17 cellular contexts compared by ENCODE assay signal in genomic region chr15:63764124-63764827, GRCh38.
A peak's percentile ranks its signal among the peaks of the same experiment; 100 is the strongest.
DNase-seq lines count a peak whose midpoint lies in the region; ATAC-seq, FAIRE-seq and TF ChIP-seq lines count a peak whose summit lies in the region.
"Had no signal": no experiment of that assay in that cellular context is flagged by ENCODE, and none has a peak within 500 bp of the region (broad histone marks: within the 10 kb centered on the region; RNA-seq: fewer than 3 reads in every experiment).

No MANE protein-coding gene starts in this region.

- DNase-seq in CD4-positive, CD25-positive, alpha-beta regulatory T cell, result no peak
- DNase-seq in HFFc6 (no peak), K562 (ENCODE audit: extremely low read depth in 1 of 4, low spot score in 3 of 4) (no peak), mesothelial cell of epicardium (ENCODE audit: low spot score in 2 of 2, unreplicated experiment in 2 of 2) (no peak), NCI-H1105 (lab: John Stamatoyannopoulos, UW) (no peak), left lobe of liver (ENCODE audit: low spot score) (no peak), NOMO-1 (lab: John Stamatoyannopoulos, UW; ENCODE audit: unreplicated experiment in 2 of 2) (no peak)
- DNase-seq: activated T-cell treated with anti-CD3 and anti-CD28 coated beads, Interleukin-2, amount 50 U/mL, for 72 hours; DND-41; lower lobe of right lung; NCI-H187 treated with DMSO at 0.1 percent for 48 hours; stimulated activated CD4-positive, alpha-beta T cell treated with anti-CD3 and anti-CD28 coated beads, Interleukin-2, amount 100 ng/mL, for 24 hours had no signal

- no peak overlapping the region for H3K27ac ChIP-seq in CD4-positive, CD25-positive, alpha-beta regulatory T cell (ENCODE audit: insufficient read depth, low read length, poor library complexity, severe bottlenecking)
- H3K27ac ChIP-seq in K562 (ENCODE audit: extremely low read depth, low read depth, low read length), result no peak overlapping the region; the same call in 2 of the 3 replicates
- H3K27ac ChIP-seq: lower lobe of right lung, VCaP had no signal

- peaks cover 36 to 69% (median 53%) of the 10 kb centered on the region in 4 donors for H3K4me1 Mint-ChIP-seq in CD4-positive, CD25-positive, alpha-beta regulatory T cell
- peaks cover 32% of the 10 kb centered on the region for H3K4me1 Mint-ChIP-seq in HFFc6 (ENCODE audit: low read depth)
- H3K4me1 Mint-ChIP-seq in mesothelial cell of epicardium, result peaks cover 21% of the 10 kb centered on the region

- TF ChIP-seq POLR2A in K562 (conservative IDR thresholded peaks at IDR 0.05), result no peak

- peaks cover 22% of the 10 kb centered on the region for H3K36me3 ChIP-seq in CD4-positive, CD25-positive, alpha-beta regulatory T cell (ENCODE audit: control insufficient read depth, insufficient read depth, low read length)
- H3K36me3 ChIP-seq in K562 (ENCODE audit: control insufficient read depth, insufficient read depth, low read length), result peaks cover 23% of the 10 kb centered on the region; the same call in 2 of the 3 replicates

- 83% methylated on average over 7 of the region's 7 CpGs for WGBS in K562 (ENCODE audit: insufficient coverage, low coverage, missing lambda C conversion rate)

- peaks cover 96% of the 10 kb centered on the region for H3K79me2 ChIP-seq in K562 (ENCODE audit: control insufficient read depth, insufficient read depth, low read length)

- POLR2A ChIA-PET in K562 (lab: Yijun Ruan, JAX), result interaction anchor here (0.8 to 1.5 kb wide), 5 partner anchors 9 to 125 kb away, joined by 3 to 5 read pairs (median 3); no protein-coding TSS in a partner anchor

- peaks cover 13% of the 10 kb centered on the region for H4K20me1 ChIP-seq in K562 (replicated peaks; ENCODE audit: control insufficient read depth, insufficient read depth, low read length)

- H3K36me3 Mint-ChIP-seq in CD4-positive, CD25-positive, alpha-beta regulatory T cell, result peaks cover 22% of the 10 kb centered on the region
- H3K36me3 Mint-ChIP-seq in HFFc6 (ENCODE audit: low read depth), result peaks cover 6% of the 10 kb centered on the region
- H3K36me3 Mint-ChIP-seq in mesothelial cell of epicardium, result peaks cover 12% of the 10 kb centered on the region

- TF ChIP-seq RAD21 in K562 (CRISPR knock-in tag; conservative IDR thresholded peaks at IDR 0.05 in 1 of 2, IDR thresholded peaks at IDR 0.05 in 1 of 2), result no peak

- H3K9me1 ChIP-seq in K562 (ENCODE audit: control insufficient read depth, insufficient read depth, low read length), result no peaks in the 10 kb centered on the region

- no peaks in the 10 kb centered on the region for H3K27me3 Mint-ChIP-seq in CD4-positive, CD25-positive, alpha-beta regulatory T cell
- H3K27me3 Mint-ChIP-seq in HFFc6 (ENCODE audit: insufficient read depth) (no peaks in the 10 kb centered on the region; the same call in 1 of the 2 replicates), mesothelial cell of epicardium (ENCODE audit: low read depth) (no peaks in the 10 kb centered on the region)
- H3K27me3 Mint-ChIP-seq: progenitor cell of endocrine pancreas; stimulated activated memory B cell treated with anti-CD40 and anti-IgM and Interleukin-4, amounts not matched to agents 10 μg/mL and 1 μg/mL and 100 μg/mL, for 72 hours had no signal

- H2AFZ ChIP-seq in K562 (ENCODE audit: low read depth, low read length), result no peak overlapping the region

- no TSS peak for BruUV-seq in K562 (replicated peaks; lab: Mats Ljungman, UMichigan)

- H3K27me3 ChIP-seq in CD4-positive, CD25-positive, alpha-beta regulatory T cell (ENCODE audit: control insufficient read depth, insufficient read depth, low read length), result no peaks in the 10 kb centered on the region
- H3K27me3 ChIP-seq in K562 (ENCODE audit: control insufficient read depth in 2 of 2, insufficient read depth in 2 of 2, low read length in 2 of 2), result no peaks in the 10 kb centered on the region

- peak overlapping the region; percentile 27 for H3K4me3 ChIP-seq in CD4-positive, CD25-positive, alpha-beta regulatory T cell (ENCODE audit: low read depth, low read length)
- H3K4me3 ChIP-seq in K562, result no peak overlapping the region
- H3K4me3 ChIP-seq: lower lobe of right lung had no signal

- intact Hi-C loops in K562 (cut with micrococcal nuclease), result no loop called here

- H3K4me3 Mint-ChIP-seq in CD4-positive, CD25-positive, alpha-beta regulatory T cell, result peak overlapping the region in 2 of 4 donors; percentile 20 to 26
- H3K4me3 Mint-ChIP-seq in HFFc6 (no peak overlapping the region), mesothelial cell of epicardium (no peak overlapping the region)
- H3K4me3 Mint-ChIP-seq: activated T-cell treated with anti-CD3 and anti-CD28 coated beads, Interleukin-2, amount 50 U/mL, for 72 hours; stimulated activated memory B cell treated with anti-CD40 and anti-IgM and Interleukin-4, amounts not matched to agents 10 μg/mL and 1 μg/mL and 100 μg/mL, for 72 hours had no signal

- in situ Hi-C loops in K562 (cut with MboI), result no loop called here

- H3K9me3 ChIP-seq in CD4-positive, CD25-positive, alpha-beta regulatory T cell (ENCODE audit: control insufficient read depth in 2 of 2, low read length in 2 of 2), result no peaks in the 10 kb centered on the region
- H3K9me3 ChIP-seq in K562 (replicated peaks; ENCODE audit: control insufficient read depth, insufficient read depth, low read depth, low read length), result no peaks in the 10 kb centered on the region
- H3K9me3 ChIP-seq: lower lobe of right lung had no signal

- CTCF ChIA-PET in K562 (lab: Yijun Ruan, JAX; ENCODE audit: low intra/inter-chr PET ratio), result no interaction called here

- H3K4me2 ChIP-seq in K562 (ENCODE audit: insufficient read depth, low read length), result no peak overlapping the region

- ATAC-seq in CD4-positive, CD25-positive, alpha-beta regulatory T cell (ENCODE audit: low read depth in 2 of 2), result no peak
- peak; percentile 25; the same call in 2 of the 3 replicates for ATAC-seq in K562
- ATAC-seq in HG02571 (IDR thresholded peaks at IDR 0.05; ENCODE audit: unreplicated experiment), result no peak
- ATAC-seq in left lobe of liver, result no peak
- ATAC-seq: SK-N-SH treated with all-trans-retinoic acid at 6 μM for 48 hours had no signal

- H3K27ac Mint-ChIP-seq in CD4-positive, CD25-positive, alpha-beta regulatory T cell, result peak overlapping the region; percentile 24 to 75 (median 48)
- H3K27ac Mint-ChIP-seq in HFFc6 (peak overlapping the region; percentile 31; the same call in 1 of the 2 replicates), mesothelial cell of epicardium (peak overlapping the region; percentile 9)
- H3K27ac Mint-ChIP-seq: progenitor cell of endocrine pancreas had no signal

- no peak overlapping the region for H3K9ac ChIP-seq in K562 (ENCODE audit: insufficient read depth in 1 of 2, low read depth in 2 of 2, low read length in 2 of 2)

- H3K4me1 ChIP-seq in CD4-positive, CD25-positive, alpha-beta regulatory T cell (ENCODE audit: control insufficient read depth, insufficient read depth, low read length, poor library complexity, severe bottlenecking), result peaks cover 25% of the 10 kb centered on the region
- peaks cover 0 to 14% of the 10 kb centered on the region in 2 experiments; a peak in 2 of 5 replicates for H3K4me1 ChIP-seq in K562 (replicated peaks in 1 of 2; ENCODE audit: control insufficient read depth in 2 of 2, insufficient read depth in 2 of 2, low read length in 2 of 2)

- no peak for TF ChIP-seq EP300 in K562 (IDR thresholded peaks at IDR 0.05; ENCODE audit: low read length)

- FAIRE-seq in K562 (lab: Jason Lieb, UNC), result no peak

- H3K9me3 Mint-ChIP-seq in CD4-positive, CD25-positive, alpha-beta regulatory T cell, result peaks cover 0 to 2% (median 0%) of the 10 kb centered on the region in 7 donors
- H3K9me3 Mint-ChIP-seq in HFFc6 (no peaks in the 10 kb centered on the region), mesothelial cell of epicardium (no peaks in the 10 kb centered on the region)
- H3K9me3 Mint-ChIP-seq: activated T-cell treated with anti-CD3 and anti-CD28 coated beads, Interleukin-2, amount 50 U/mL, for 72 hours; stimulated activated memory B cell treated with anti-CD40 and anti-IgM and Interleukin-4, amounts not matched to agents 10 μg/mL and 1 μg/mL and 100 μg/mL, for 72 hours had no signal

- TF ChIP-seq CTCF in HFFc6 (IDR thresholded peaks at IDR 0.05) (no peak), K562 (IDR thresholded peaks at IDR 0.05 in 2 of 3, conservative IDR thresholded peaks at IDR 0.05 in 1 of 3; ENCODE audit: insufficient read depth in 2 of 3, low read depth in 1 of 3, low read length in 3 of 3) (no peak), mesothelial cell of epicardium (IDR thresholded peaks at IDR 0.05; ENCODE audit: unreplicated experiment) (no peak)

TF ChIP-seq in K562, 482 proteins besides CTCF, POLR2A, EP300 and RAD21:
- TF ChIP-seq ZNF140 (CRISPR knock-in tag; IDR thresholded peaks at IDR 0.05), result no peak
